ENCODE assay signal across 8 cellular contexts in the genomic region with DNA sequence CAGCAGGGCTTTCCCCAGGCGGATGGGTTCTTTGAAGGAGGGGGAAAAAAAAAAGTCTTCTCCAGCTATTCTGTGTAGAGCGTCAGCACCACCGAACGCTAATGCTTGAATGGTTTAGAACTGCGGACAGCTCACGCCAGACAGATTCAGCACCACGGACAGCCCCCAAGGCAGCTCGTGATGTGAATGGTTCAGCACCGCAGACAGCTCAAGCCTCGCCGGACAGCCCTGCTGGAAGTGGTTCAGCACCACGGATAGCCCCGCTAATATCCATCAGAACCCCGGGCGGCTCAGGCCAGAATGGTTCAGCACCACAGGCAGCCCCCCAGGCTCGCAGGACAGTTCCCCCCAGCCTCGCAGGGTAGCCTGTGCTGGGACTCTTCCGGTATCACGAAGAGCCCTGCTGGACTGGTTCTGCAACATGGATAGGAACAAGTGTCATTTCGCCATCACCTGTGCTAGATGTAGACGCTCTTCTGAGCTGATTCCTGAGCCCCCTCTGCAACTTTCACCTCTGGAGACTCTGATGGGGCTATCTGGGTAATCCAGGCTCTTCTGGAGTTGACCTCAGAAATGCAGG. TPM values are rescaled to one million over a fixed set of nuclear protein-coding genes. Genes with fewer than 3 reads are reported as not detected.
A peak's percentile ranks its signal among the peaks of the same experiment; 100 is the strongest.
DNase-seq lines count a peak whose midpoint lies in the region; ATAC-seq, FAIRE-seq and TF ChIP-seq lines count a peak whose summit lies in the region.

No MANE protein-coding gene starts in this region.

- no peaks in the 10 kb centered on the region for H3K9me3 ChIP-seq in pancreas

- no peak for TF ChIP-seq CTCF in pancreas (IDR thresholded peaks at IDR 0.05)

- TF ChIP-seq EP300 in Ishikawa (IDR thresholded peaks at IDR 0.05; ENCODE audit: borderline replicate concordance) = no peak

- H3K27ac ChIP-seq in pancreas = no peak overlapping the region

- no peaks in the 10 kb centered on the region for H3K4me1 Mint-ChIP-seq in activated CD8-positive, alpha-beta T cell treated with anti-CD3 and anti-CD28 coated beads, Interleukin-2, amount 10 ng/mL, durations not matched to agents 7 days and 5 days (ENCODE audit: low read depth)

- TF ChIP-seq RAD21 in Ishikawa (IDR thresholded peaks at IDR 0.05; ENCODE audit: low read depth) = peak; percentile 23; the same call in 1 of the 2 replicates

- DNase-seq in Ammon's horn (ENCODE audit: low spot score) = peak; percentile 81
- DNase-seq in activated CD8-positive, alpha-beta T cell treated with anti-CD3 and anti-CD28 coated beads, Interleukin-2, amount 10 ng/mL, durations not matched to agents 7 days and 5 days = peak; percentile 82
- peak; percentile 78 for DNase-seq in Right ventricle myocardium inferior (ENCODE audit: missing footprints)
- DNase-seq in pancreas = peak; percentile 23 to 70 (median 54)
- no peak for DNase-seq in cerebellar nuclear complex (lab: John Stamatoyannopoulos, UW)

- POLR2A ChIA-PET in activated CD8-positive, alpha-beta T cell treated with anti-CD3 and anti-CD28 coated beads, Interleukin-2, amount 10 ng/mL, durations not matched to agents 7 days and 5 days (lab: Charles Lee) = interaction anchor here (0.6 kb wide), 2 partner anchors 504 to 704 kb away, joined by 3 read pairs; no protein-coding TSS in a partner anchor

- no peak overlapping the region for H3K4me3 ChIP-seq in pancreas

- H3K4me1 ChIP-seq in pancreas = no peaks in the 10 kb centered on the region

- intact Hi-C loops in Right ventricle myocardium inferior (cut with DNase I) = no loop called here
- intact Hi-C loops in pancreas (cut with DNase I) = no loop called here

- H3K36me3 ChIP-seq in pancreas = no peaks in the 10 kb centered on the region

- no peaks in the 10 kb centered on the region for H3K27me3 Mint-ChIP-seq in activated CD8-positive, alpha-beta T cell treated with anti-CD3 and anti-CD28 coated beads, Interleukin-2, amount 10 ng/mL, durations not matched to agents 7 days and 5 days (ENCODE audit: low read depth)

- peaks cover 0 to 3% (median 0%) of the 10 kb centered on the region in 4 donors for H3K27me3 ChIP-seq in pancreas

- H3K27ac Mint-ChIP-seq in activated CD8-positive, alpha-beta T cell treated with anti-CD3 and anti-CD28 coated beads, Interleukin-2, amount 10 ng/mL, durations not matched to agents 7 days and 5 days = no peak overlapping the region

- FAIRE-seq in pancreas (lab: Jason Lieb, UNC) = no peak

- H3K9me3 Mint-ChIP-seq in activated CD8-positive, alpha-beta T cell treated with anti-CD3 and anti-CD28 coated beads, Interleukin-2, amount 10 ng/mL, durations not matched to agents 7 days and 5 days (ENCODE audit: insufficient read depth) = peaks cover 42% of the 10 kb centered on the region

- CTCF ChIA-PET in activated CD8-positive, alpha-beta T cell treated with anti-CD3 and anti-CD28 coated beads, Interleukin-2, amount 10 ng/mL, durations not matched to agents 7 days and 5 days (lab: Charles Lee) = no interaction called here

- no peak overlapping the region for H3K4me3 Mint-ChIP-seq in activated CD8-positive, alpha-beta T cell treated with anti-CD3 and anti-CD28 coated beads, Interleukin-2, amount 10 ng/mL, durations not matched to agents 7 days and 5 days

- 7 to 10% methylated on average over 21 of the region's 21 CpGs for WGBS in pancreas, 2 donors

- no peaks in the 10 kb centered on the region for H3K36me3 Mint-ChIP-seq in activated CD8-positive, alpha-beta T cell treated with anti-CD3 and anti-CD28 coated beads, Interleukin-2, amount 10 ng/mL, durations not matched to agents 7 days and 5 days (ENCODE audit: low read depth)

- peak; percentile 85 for ATAC-seq in activated CD8-positive, alpha-beta T cell treated with anti-CD3 and anti-CD28 coated beads, Interleukin-2, amount 10 ng/mL, durations not matched to agents 7 days and 5 days
- ATAC-seq in Right ventricle myocardium inferior (peak; percentile 78), pancreas (peak; percentile 60 to 98 (median 68)), HG03196 (IDR thresholded peaks at IDR 0.05; ENCODE audit: unreplicated experiment) (no peak), HG02571 (IDR thresholded peaks at IDR 0.05; ENCODE audit: unreplicated experiment) (no peak)

TF ChIP-seq in Ishikawa, 13 proteins besides CTCF, POLR2A, EP300 and RAD21:
- TF ChIP-seq FOXM1 (IDR thresholded peaks at IDR 0.05; ENCODE audit: borderline replicate concordance, low read depth) (no peak), TEAD4 (IDR thresholded peaks at IDR 0.05) (peak; percentile 58), TAF1 (IDR thresholded peaks at IDR 0.05; ENCODE audit: low read depth) (no peak), CREB1 (IDR thresholded peaks at IDR 0.05; ENCODE audit: low read depth) (no peak), TCF12 (IDR thresholded peaks at IDR 0.05; ENCODE audit: low read depth) (peak; percentile 38; the same call in 1 of the 2 replicates), NFIC (IDR thresholded peaks at IDR 0.05) (no peak), YY1 (IDR thresholded peaks at IDR 0.05; ENCODE audit: low read depth) (0 out of 2 replicates have a peak, but pooled peaks have one; percentile 24), EGR1 (IDR thresholded peaks at IDR 0.05) (no peak), ZBTB7A (IDR thresholded peaks at IDR 0.05; ENCODE audit: low read depth) (no peak), CEBPB (IDR thresholded peaks at IDR 0.05) (no peak)
- TF ChIP-seq, protein P1, sequence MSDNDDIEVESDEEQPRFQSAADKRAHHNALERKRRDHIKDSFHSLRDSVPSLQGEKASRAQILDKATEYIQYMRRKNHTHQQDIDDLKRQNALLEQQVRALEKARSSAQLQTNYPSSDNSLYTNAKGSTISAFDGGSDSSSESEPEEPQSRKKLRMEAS (IDR thresholded peaks at IDR 0.05) = peak; percentile 91
- TF ChIP-seq, protein P2, sequence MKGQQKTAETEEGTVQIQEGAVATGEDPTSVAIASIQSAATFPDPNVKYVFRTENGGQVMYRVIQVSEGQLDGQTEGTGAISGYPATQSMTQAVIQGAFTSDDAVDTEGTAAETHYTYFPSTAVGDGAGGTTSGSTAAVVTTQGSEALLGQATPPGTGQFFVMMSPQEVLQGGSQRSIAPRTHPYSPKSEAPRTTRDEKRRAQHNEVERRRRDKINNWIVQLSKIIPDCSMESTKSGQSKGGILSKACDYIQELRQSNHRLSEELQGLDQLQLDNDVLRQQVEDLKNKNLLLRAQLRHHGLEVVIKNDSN (IDR thresholded peaks at IDR 0.05) = peak; percentile 66
- TF ChIP-seq, protein P3, sequence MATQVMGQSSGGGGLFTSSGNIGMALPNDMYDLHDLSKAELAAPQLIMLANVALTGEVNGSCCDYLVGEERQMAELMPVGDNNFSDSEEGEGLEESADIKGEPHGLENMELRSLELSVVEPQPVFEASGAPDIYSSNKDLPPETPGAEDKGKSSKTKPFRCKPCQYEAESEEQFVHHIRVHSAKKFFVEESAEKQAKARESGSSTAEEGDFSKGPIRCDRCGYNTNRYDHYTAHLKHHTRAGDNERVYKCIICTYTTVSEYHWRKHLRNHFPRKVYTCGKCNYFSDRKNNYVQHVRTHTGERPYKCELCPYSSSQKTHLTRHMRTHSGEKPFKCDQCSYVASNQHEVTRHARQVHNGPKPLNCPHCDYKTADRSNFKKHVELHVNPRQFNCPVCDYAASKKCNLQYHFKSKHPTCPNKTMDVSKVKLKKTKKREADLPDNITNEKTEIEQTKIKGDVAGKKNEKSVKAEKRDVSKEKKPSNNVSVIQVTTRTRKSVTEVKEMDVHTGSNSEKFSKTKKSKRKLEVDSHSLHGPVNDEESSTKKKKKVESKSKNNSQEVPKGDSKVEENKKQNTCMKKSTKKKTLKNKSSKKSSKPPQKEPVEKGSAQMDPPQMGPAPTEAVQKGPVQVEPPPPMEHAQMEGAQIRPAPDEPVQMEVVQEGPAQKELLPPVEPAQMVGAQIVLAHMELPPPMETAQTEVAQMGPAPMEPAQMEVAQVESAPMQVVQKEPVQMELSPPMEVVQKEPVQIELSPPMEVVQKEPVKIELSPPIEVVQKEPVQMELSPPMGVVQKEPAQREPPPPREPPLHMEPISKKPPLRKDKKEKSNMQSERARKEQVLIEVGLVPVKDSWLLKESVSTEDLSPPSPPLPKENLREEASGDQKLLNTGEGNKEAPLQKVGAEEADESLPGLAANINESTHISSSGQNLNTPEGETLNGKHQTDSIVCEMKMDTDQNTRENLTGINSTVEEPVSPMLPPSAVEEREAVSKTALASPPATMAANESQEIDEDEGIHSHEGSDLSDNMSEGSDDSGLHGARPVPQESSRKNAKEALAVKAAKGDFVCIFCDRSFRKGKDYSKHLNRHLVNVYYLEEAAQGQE (IDR thresholded peaks at IDR 0.05; ENCODE audit: low read depth) = peak; percentile 99

RNA-seq across cellular contexts. Expression of a gene that starts 4.9 kb away (rescaled TPM):
- under 1 TPM in 1 of 2 experiments, not detected in 1; 0.31 TPM for total RNA-seq in activated CD8-positive, alpha-beta T cell treated with anti-CD3 and anti-CD28 coated beads, Interleukin-2, amount 10 ng/mL, durations not matched to agents 7 days and 5 days
- total RNA-seq in Right ventricle myocardium inferior (not detected), pancreas (under 1 TPM in 3 of 6 donors, not detected in 3; 0.17 to 0.24 (median 0.19) TPM)
- under 1 TPM in 1 of 2 donors, not detected in 1; 0.09 TPM for polyA plus RNA-seq in pancreas

RNA-seq across cellular contexts. Expression of a gene that starts 33.5 kb away (rescaled TPM):
- total RNA-seq in activated CD8-positive, alpha-beta T cell treated with anti-CD3 and anti-CD28 coated beads, Interleukin-2, amount 10 ng/mL, durations not matched to agents 7 days and 5 days = 1 to 10 TPM; 1.3 to 1.8 TPM
- 7.3 TPM for total RNA-seq in Right ventricle myocardium inferior
- 1 to 10 TPM in 3 of 6 donors, under 1 TPM in 3; 0.86 to 4.8 (median 0.98) TPM for total RNA-seq in pancreas
- polyA plus RNA-seq in pancreas = under 1 TPM; 0.34 to 0.73 TPM

RNA-seq across cellular contexts. Expression of a gene that starts 43.0 kb away (rescaled TPM):
- total RNA-seq in activated CD8-positive, alpha-beta T cell treated with anti-CD3 and anti-CD28 coated beads, Interleukin-2, amount 10 ng/mL, durations not matched to agents 7 days and 5 days = 1 to 10 TPM; 6.5 to 7.1 TPM
- total RNA-seq in Right ventricle myocardium inferior (6.4 TPM), pancreas (1 to 10 TPM; 1.8 to 4.1 (median 2.2) TPM)
- 1 to 10 TPM; 1.8 to 1.9 TPM for polyA plus RNA-seq in pancreas

Comparison
In these comparisons a context has a peak if more than half of its experiments do, and no peak if none do; other contexts are left out.
1. DNase-seq: peak in Ammon's horn (single experiment), activated CD8-positive, alpha-beta T cell treated with anti-CD3 and anti-CD28 coated beads, Interleukin-2, amount 10 ng/mL, durations not matched to agents 7 days and 5 days (single experiment), Right ventricle myocardium inferior (single experiment) and pancreas (6 of 6); none in cerebellar nuclear complex (0 of 2).
2. ATAC-seq: peak in activated CD8-positive, alpha-beta T cell treated with anti-CD3 and anti-CD28 coated beads, Interleukin-2, amount 10 ng/mL, durations not matched to agents 7 days and 5 days (single experiment), Right ventricle myocardium inferior (single experiment) and pancreas (4 of 4); none in HG03196 (single experiment) and HG02571 (single experiment).